In the genomic region with DNA sequence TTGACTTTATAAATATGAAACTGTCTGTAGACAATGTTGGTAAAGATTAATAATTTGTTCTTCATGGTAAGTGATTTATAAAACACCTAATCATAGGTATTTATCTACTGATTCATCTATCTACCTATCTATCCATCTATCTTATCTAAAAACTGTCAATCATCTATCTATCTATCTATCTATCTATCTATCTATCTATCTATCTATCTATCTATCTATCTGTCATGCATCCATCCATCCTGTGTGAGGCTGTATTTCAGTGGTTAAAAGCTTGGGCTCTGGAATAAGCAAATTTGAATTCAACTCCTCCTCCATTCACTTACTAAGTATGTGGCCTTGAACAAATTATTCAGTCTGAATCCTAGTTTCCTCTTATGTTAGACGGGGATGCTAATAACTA, we compare ENCODE assay signal across 24 cellular contexts.
DNase-seq lines count a peak whose midpoint lies in the region; ATAC-seq, FAIRE-seq and TF ChIP-seq lines count a peak whose summit lies in the region.
"Had no signal": no experiment of that assay in that cellular context is flagged by ENCODE, and none has a peak within 500 bp of the region (broad histone marks: within the 10 kb centered on the region; RNA-seq: fewer than 3 reads in every experiment).

No MANE protein-coding gene starts in this region.

- intact Hi-C loops in K562 (cut with micrococcal nuclease) = no loop called here
- intact Hi-C loops in gastrocnemius medialis (cut with DNase I; ENCODE audit: low total_unique reads) = no loop called here
- intact Hi-C loops in vagina (cut with DNase I) = no loop called here

- DNase-seq in activated naive CD4-positive, alpha-beta T cell treated with anti-CD3 and anti-CD28 coated beads, Interleukin-2, amount 10 ng/mL, durations not matched to agents 7 days and 5 days = no peak
- DNase-seq in K562 (ENCODE audit: extremely low read depth in 1 of 4, low spot score in 3 of 4) (no peak), small intestine (no peak), gastrocnemius medialis (no peak), NCI-H128 (lab: John Stamatoyannopoulos, UW; ENCODE audit: unreplicated experiment) (no peak), vagina (ENCODE audit: extremely low spot score in 2 of 2) (no peak)
- DNase-seq: 8988T; ACHN; BE2C; C1 segment of cervical spinal cord; Caco-2; Calu3; CD4-positive, CD25-positive, alpha-beta regulatory T cell; CD8-positive, alpha-beta T cell; DMS79 treated with DMSO at 0.1 percent for 48 hours; GF-D8 had no signal

- no peak overlapping the region for H3K4me3 Mint-ChIP-seq in activated naive CD4-positive, alpha-beta T cell treated with anti-CD3 and anti-CD28 coated beads, Interleukin-2, amount 50 U/mL, for 24 hours
- H3K4me3 Mint-ChIP-seq in activated naive CD4-positive, alpha-beta T cell treated with anti-CD3 and anti-CD28 coated beads, Interleukin-2, amount 10 ng/mL, durations not matched to agents 7 days and 5 days = no peak overlapping the region
- H3K4me3 Mint-ChIP-seq: CD14-positive monocyte; CD4-positive, CD25-positive, alpha-beta regulatory T cell; CD8-positive, alpha-beta T cell had no signal

- H3K36me3 Mint-ChIP-seq in activated naive CD4-positive, alpha-beta T cell treated with anti-CD3 and anti-CD28 coated beads, Interleukin-2, amount 50 U/mL, for 24 hours = peaks cover 25% of the 10 kb centered on the region
- H3K36me3 Mint-ChIP-seq in activated naive CD4-positive, alpha-beta T cell treated with anti-CD3 and anti-CD28 coated beads, Interleukin-2, amount 10 ng/mL, durations not matched to agents 7 days and 5 days = peaks cover 47% of the 10 kb centered on the region

- H3K79me2 ChIP-seq in K562 (ENCODE audit: control insufficient read depth, insufficient read depth, low read length) = peaks cover 7% of the 10 kb centered on the region; the same call in 1 of the 3 replicates

- TF ChIP-seq RAD21 in K562 (CRISPR knock-in tag; conservative IDR thresholded peaks at IDR 0.05 in 1 of 2, IDR thresholded peaks at IDR 0.05 in 1 of 2) = no peak

- H3K27me3 ChIP-seq in K562 (ENCODE audit: control insufficient read depth in 2 of 2, insufficient read depth in 2 of 2, low read length in 2 of 2) (no peaks in the 10 kb centered on the region), small intestine (ENCODE audit: control insufficient read depth in 2 of 2, insufficient read depth in 2 of 2, low read length in 2 of 2) (no peaks in the 10 kb centered on the region), gastrocnemius medialis (no peaks in the 10 kb centered on the region), vagina (no peaks in the 10 kb centered on the region)
- H3K27me3 ChIP-seq: BE2C, BLaER1 had no signal

- no peak overlapping the region for H2AFZ ChIP-seq in K562 (ENCODE audit: low read depth, low read length)

- BruUV-seq in K562 (replicated peaks; lab: Mats Ljungman, UMichigan) = no TSS peak

- CTCF ChIA-PET in activated naive CD4-positive, alpha-beta T cell treated with anti-CD3 and anti-CD28 coated beads, Interleukin-2, amount 10 ng/mL, durations not matched to agents 7 days and 5 days (lab: Charles Lee) = no interaction called here
- CTCF ChIA-PET in K562 (lab: Yijun Ruan, JAX; ENCODE audit: low intra/inter-chr PET ratio) = no interaction called here

- no peaks in the 10 kb centered on the region for H3K27me3 Mint-ChIP-seq in activated naive CD4-positive, alpha-beta T cell treated with anti-CD3 and anti-CD28 coated beads, Interleukin-2, amount 50 U/mL, for 24 hours
- no peaks in the 10 kb centered on the region for H3K27me3 Mint-ChIP-seq in activated naive CD4-positive, alpha-beta T cell treated with anti-CD3 and anti-CD28 coated beads, Interleukin-2, amount 10 ng/mL, durations not matched to agents 7 days and 5 days
- H3K27me3 Mint-ChIP-seq: CD4-positive, CD25-positive, alpha-beta regulatory T cell had no signal

- 82% methylated on average over 1 of the region's 1 CpG for WGBS in K562 (ENCODE audit: insufficient coverage, low coverage, missing lambda C conversion rate)
- WGBS in small intestine, 3 donors = 93 to 95% (median 95%) methylated on average over 1 of the region's 1 CpG

- peaks cover 33% of the 10 kb centered on the region for H3K4me1 Mint-ChIP-seq in activated naive CD4-positive, alpha-beta T cell treated with anti-CD3 and anti-CD28 coated beads, Interleukin-2, amount 50 U/mL, for 24 hours
- peaks cover 21% of the 10 kb centered on the region for H3K4me1 Mint-ChIP-seq in activated naive CD4-positive, alpha-beta T cell treated with anti-CD3 and anti-CD28 coated beads, Interleukin-2, amount 10 ng/mL, durations not matched to agents 7 days and 5 days

- no peak overlapping the region for H3K4me2 ChIP-seq in K562 (ENCODE audit: insufficient read depth, low read length)
- H3K4me2 ChIP-seq: BLaER1 had no signal

- TF ChIP-seq POLR2A in K562 (conservative IDR thresholded peaks at IDR 0.05) = no peak
- TF ChIP-seq POLR2A in gastrocnemius medialis (IDR thresholded peaks at IDR 0.05) = no peak
- no peak for TF ChIP-seq POLR2A in vagina (IDR thresholded peaks at IDR 0.05)

- TF ChIP-seq EP300 in K562 (IDR thresholded peaks at IDR 0.05; ENCODE audit: low read length) = no peak

- ATAC-seq in K562 (no peak), gastrocnemius medialis (no peak)
- ATAC-seq: CD8-positive, alpha-beta T cell had no signal

- H3K4me1 ChIP-seq in K562 (replicated peaks in 1 of 2; ENCODE audit: control insufficient read depth in 2 of 2, insufficient read depth in 2 of 2, low read length in 2 of 2) = peaks cover 0 to 29% of the 10 kb centered on the region in 2 experiments; a peak in 2 of 5 replicates
- peaks cover 0 to 8% of the 10 kb centered on the region in 2 donors for H3K4me1 ChIP-seq in small intestine (ENCODE audit: control insufficient read depth in 2 of 2, insufficient read depth in 1 of 2, low read depth in 1 of 2, low read length in 1 of 2)
- peaks cover 17 to 30% of the 10 kb centered on the region in 2 donors for H3K4me1 ChIP-seq in gastrocnemius medialis
- H3K4me1 ChIP-seq in vagina = peaks cover 8% of the 10 kb centered on the region
- H3K4me1 ChIP-seq: BLaER1 had no signal

- no peak for FAIRE-seq in K562 (lab: Jason Lieb, UNC)
- peak; percentile 41 for FAIRE-seq in small intestine (lab: Jason Lieb, UNC)
- FAIRE-seq: A204.1, D721Med, G401.6, GM12891, GM19239 had no signal

- H3K36me3 ChIP-seq in K562 (ENCODE audit: control insufficient read depth, insufficient read depth, low read length) (peaks cover 44% of the 10 kb centered on the region), small intestine (ENCODE audit: control insufficient read depth in 2 of 2, insufficient read depth in 2 of 2, low read length in 2 of 2) (peaks cover 2 to 4% of the 10 kb centered on the region in 2 donors), gastrocnemius medialis (no peaks in the 10 kb centered on the region), vagina (no peaks in the 10 kb centered on the region)

- POLR2A ChIA-PET in K562 (lab: Yijun Ruan, JAX) = no interaction called here

- no peaks in the 10 kb centered on the region for H3K9me1 ChIP-seq in K562 (ENCODE audit: control insufficient read depth, insufficient read depth, low read length)

- peak overlapping the region; percentile 5 for H3K27ac Mint-ChIP-seq in activated naive CD4-positive, alpha-beta T cell treated with anti-CD3 and anti-CD28 coated beads, Interleukin-2, amount 50 U/mL, for 24 hours
- H3K27ac Mint-ChIP-seq in activated naive CD4-positive, alpha-beta T cell treated with anti-CD3 and anti-CD28 coated beads, Interleukin-2, amount 10 ng/mL, durations not matched to agents 7 days and 5 days = no peak overlapping the region
- H3K27ac Mint-ChIP-seq: CD8-positive, alpha-beta T cell had no signal

- H4K20me1 ChIP-seq in K562 (replicated peaks; ENCODE audit: control insufficient read depth, insufficient read depth, low read length) = no peaks in the 10 kb centered on the region
- H4K20me1 ChIP-seq: BLaER1 had no signal

- H3K9me3 ChIP-seq in K562 (replicated peaks; ENCODE audit: control insufficient read depth, insufficient read depth, low read depth, low read length) = no peaks in the 10 kb centered on the region
- H3K9me3 ChIP-seq in small intestine (ENCODE audit: control insufficient read depth, low read depth) = no peaks in the 10 kb centered on the region
- H3K9me3 ChIP-seq in gastrocnemius medialis = no peaks in the 10 kb centered on the region
- H3K9me3 ChIP-seq in vagina = no peaks in the 10 kb centered on the region
- H3K9me3 ChIP-seq: BE2C, BLaER1, Caco-2 had no signal

- TF ChIP-seq CTCF in K562 (IDR thresholded peaks at IDR 0.05 in 2 of 3, conservative IDR thresholded peaks at IDR 0.05 in 1 of 3; ENCODE audit: insufficient read depth in 2 of 3, low read depth in 1 of 3, low read length in 3 of 3) (no peak), gastrocnemius medialis (IDR thresholded peaks at IDR 0.05 in 4 of 5, conservative IDR thresholded peaks at IDR 0.05 in 1 of 5) (no peak), vagina (IDR thresholded peaks at IDR 0.05) (no peak)

- H3K9me3 Mint-ChIP-seq in activated naive CD4-positive, alpha-beta T cell treated with anti-CD3 and anti-CD28 coated beads, Interleukin-2, amount 50 U/mL, for 24 hours = no peaks in the 10 kb centered on the region
- no peaks in the 10 kb centered on the region for H3K9me3 Mint-ChIP-seq in activated naive CD4-positive, alpha-beta T cell treated with anti-CD3 and anti-CD28 coated beads, Interleukin-2, amount 10 ng/mL, durations not matched to agents 7 days and 5 days
- H3K9me3 Mint-ChIP-seq: CD14-positive monocyte; CD8-positive, alpha-beta T cell had no signal

- in situ Hi-C loops in K562 (cut with MboI) (no loop called here), gastrocnemius medialis (cut with MboI; ENCODE audit: low sequenced_read_pairs in 4 of 4) (no loop called here)

- H3K27ac ChIP-seq in K562 (ENCODE audit: extremely low read depth, low read depth, low read length) (no peak overlapping the region), small intestine (ENCODE audit: low read depth in 1 of 2, low read length in 1 of 2) (no peak overlapping the region), gastrocnemius medialis (no peak overlapping the region), vagina (no peak overlapping the region)
- H3K27ac ChIP-seq: BLaER1 had no signal

- H3K4me3 ChIP-seq in K562 (no peak overlapping the region), small intestine (ENCODE audit: low read depth in 1 of 2, low read length in 2 of 2) (no peak overlapping the region), gastrocnemius medialis (no peak overlapping the region), vagina (no peak overlapping the region)
- H3K4me3 ChIP-seq: BLaER1 had no signal

- no peak overlapping the region for H3K9ac ChIP-seq in K562 (ENCODE audit: insufficient read depth in 1 of 2, low read depth in 2 of 2, low read length in 2 of 2)
- H3K9ac ChIP-seq: BLaER1 had no signal

TF ChIP-seq in K562, 482 proteins besides CTCF, POLR2A, EP300 and RAD21 (continues in another document):
- TF ChIP-seq FOXM1 (IDR thresholded peaks at IDR 0.05; ENCODE audit: low read depth) (no peak), FOXM1 (CRISPR knock-in tag; IDR thresholded peaks at IDR 0.05; ENCODE audit: low read depth) (no peak), SUPT5H (IDR thresholded peaks at IDR 0.05) (no peak), ZKSCAN3 (CRISPR knock-in tag; IDR thresholded peaks at IDR 0.05) (no peak), MEIS2 (IDR thresholded peaks at IDR 0.05; ENCODE audit: partially characterized antibody) (peak; percentile 9), FOS (IDR thresholded peaks at IDR 0.05; ENCODE audit: extremely low read depth, insufficient read length) (no peak), TRIM24 (IDR thresholded peaks at IDR 0.05) (no peak), CAMTA2 (CRISPR knock-in tag; conservative IDR thresholded peaks at IDR 0.05) (no peak)
